ENCODE assay signal across 1 cellular context in the genomic region with DNA sequence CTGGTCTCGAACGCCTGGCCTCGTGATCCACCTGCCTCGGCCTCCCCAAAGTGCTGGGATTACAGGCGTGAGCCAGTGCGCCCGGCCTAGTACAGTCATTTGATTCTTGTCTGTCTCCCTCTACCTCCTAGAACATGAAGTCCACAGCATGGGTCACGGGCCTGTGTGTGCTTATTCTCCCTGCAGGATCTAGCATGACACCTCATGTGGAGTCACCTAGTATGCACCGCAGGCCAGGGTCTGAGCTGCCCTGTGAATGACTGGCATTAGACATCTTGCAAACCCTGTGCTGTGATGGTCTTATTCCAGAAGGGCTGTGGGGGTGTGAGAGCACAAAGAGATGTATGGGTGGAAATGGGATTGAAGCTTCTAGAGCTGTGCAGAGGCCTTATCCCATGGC.
TF ChIP-seq lines count a peak whose summit lies in the region.

No MANE protein-coding gene starts in this region.

TF ChIP-seq in GM23338, 12 proteins besides CTCF, POLR2A, EP300 and RAD21 (continued from another document):
- TF ChIP-seq, protein P1, sequence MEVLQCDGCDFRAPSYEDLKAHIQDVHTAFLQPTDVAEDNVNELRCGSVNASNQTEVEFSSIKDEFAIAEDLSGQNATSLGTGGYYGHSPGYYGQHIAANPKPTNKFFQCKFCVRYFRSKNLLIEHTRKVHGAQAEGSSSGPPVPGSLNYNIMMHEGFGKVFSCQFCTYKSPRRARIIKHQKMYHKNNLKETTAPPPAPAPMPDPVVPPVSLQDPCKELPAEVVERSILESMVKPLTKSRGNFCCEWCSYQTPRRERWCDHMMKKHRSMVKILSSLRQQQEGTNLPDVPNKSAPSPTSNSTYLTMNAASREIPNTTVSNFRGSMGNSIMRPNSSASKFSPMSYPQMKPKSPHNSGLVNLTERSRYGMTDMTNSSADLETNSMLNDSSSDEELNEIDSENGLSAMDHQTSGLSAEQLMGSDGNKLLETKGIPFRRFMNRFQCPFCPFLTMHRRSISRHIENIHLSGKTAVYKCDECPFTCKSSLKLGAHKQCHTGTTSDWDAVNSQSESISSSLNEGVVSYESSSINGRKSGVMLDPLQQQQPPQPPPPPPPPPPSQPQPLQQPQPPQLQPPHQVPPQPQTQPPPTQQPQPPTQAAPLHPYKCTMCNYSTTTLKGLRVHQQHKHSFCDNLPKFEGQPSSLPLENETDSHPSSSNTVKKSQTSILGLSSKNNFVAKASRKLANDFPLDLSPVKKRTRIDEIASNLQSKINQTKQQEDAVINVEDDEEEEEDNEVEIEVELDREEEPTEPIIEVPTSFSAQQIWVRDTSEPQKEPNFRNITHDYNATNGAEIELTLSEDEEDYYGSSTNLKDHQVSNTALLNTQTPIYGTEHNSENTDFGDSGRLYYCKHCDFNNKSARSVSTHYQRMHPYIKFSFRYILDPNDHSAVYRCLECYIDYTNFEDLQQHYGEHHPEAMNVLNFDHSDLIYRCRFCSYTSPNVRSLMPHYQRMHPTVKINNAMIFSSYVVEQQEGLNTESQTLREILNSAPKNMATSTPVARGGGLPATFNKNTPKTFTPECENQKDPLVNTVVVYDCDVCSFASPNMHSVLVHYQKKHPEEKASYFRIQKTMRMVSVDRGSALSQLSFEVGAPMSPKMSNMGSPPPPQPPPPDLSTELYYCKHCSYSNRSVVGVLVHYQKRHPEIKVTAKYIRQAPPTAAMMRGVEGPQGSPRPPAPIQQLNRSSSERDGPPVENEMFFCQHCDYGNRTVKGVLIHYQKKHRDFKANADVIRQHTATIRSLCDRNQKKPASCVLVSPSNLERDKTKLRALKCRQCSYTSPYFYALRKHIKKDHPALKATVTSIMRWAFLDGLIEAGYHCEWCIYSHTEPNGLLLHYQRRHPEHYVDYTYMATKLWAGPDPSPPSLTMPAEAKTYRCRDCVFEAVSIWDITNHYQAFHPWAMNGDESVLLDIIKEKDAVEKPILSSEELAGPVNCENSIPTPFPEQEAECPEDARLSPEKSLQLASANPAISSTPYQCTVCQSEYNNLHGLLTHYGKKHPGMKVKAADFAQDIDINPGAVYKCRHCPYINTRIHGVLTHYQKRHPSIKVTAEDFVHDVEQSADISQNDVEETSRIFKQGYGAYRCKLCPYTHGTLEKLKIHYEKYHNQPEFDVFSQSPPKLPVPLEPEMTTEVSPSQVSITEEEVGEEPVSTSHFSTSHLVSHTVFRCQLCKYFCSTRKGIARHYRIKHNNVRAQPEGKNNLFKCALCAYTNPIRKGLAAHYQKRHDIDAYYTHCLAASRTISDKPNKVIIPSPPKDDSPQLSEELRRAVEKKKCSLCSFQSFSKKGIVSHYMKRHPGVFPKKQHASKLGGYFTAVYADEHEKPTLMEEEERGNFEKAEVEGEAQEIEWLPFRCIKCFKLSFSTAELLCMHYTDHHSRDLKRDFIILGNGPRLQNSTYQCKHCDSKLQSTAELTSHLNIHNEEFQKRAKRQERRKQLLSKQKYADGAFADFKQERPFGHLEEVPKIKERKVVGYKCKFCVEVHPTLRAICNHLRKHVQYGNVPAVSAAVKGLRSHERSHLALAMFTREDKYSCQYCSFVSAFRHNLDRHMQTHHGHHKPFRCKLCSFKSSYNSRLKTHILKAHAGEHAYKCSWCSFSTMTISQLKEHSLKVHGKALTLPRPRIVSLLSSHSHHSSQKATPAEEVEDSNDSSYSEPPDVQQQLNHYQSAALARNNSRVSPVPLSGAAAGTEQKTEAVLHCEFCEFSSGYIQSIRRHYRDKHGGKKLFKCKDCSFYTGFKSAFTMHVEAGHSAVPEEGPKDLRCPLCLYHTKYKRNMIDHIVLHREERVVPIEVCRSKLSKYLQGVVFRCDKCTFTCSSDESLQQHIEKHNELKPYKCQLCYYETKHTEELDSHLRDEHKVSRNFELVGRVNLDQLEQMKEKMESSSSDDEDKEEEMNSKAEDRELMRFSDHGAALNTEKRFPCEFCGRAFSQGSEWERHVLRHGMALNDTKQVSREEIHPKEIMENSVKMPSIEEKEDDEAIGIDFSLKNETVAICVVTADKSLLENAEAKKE (CRISPR knock-in tag; IDR thresholded peaks at IDR 0.05) = no peak
- TF ChIP-seq CREB1 (CRISPR knock-in tag; IDR thresholded peaks at IDR 0.05; ENCODE audit: low read depth) = no peak
- TF ChIP-seq, protein P2, sequence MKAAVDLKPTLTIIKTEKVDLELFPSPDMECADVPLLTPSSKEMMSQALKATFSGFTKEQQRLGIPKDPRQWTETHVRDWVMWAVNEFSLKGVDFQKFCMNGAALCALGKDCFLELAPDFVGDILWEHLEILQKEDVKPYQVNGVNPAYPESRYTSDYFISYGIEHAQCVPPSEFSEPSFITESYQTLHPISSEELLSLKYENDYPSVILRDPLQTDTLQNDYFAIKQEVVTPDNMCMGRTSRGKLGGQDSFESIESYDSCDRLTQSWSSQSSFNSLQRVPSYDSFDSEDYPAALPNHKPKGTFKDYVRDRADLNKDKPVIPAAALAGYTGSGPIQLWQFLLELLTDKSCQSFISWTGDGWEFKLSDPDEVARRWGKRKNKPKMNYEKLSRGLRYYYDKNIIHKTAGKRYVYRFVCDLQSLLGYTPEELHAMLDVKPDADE (IDR thresholded peaks at IDR 0.05) = no peak
- TF ChIP-seq, protein P3, sequence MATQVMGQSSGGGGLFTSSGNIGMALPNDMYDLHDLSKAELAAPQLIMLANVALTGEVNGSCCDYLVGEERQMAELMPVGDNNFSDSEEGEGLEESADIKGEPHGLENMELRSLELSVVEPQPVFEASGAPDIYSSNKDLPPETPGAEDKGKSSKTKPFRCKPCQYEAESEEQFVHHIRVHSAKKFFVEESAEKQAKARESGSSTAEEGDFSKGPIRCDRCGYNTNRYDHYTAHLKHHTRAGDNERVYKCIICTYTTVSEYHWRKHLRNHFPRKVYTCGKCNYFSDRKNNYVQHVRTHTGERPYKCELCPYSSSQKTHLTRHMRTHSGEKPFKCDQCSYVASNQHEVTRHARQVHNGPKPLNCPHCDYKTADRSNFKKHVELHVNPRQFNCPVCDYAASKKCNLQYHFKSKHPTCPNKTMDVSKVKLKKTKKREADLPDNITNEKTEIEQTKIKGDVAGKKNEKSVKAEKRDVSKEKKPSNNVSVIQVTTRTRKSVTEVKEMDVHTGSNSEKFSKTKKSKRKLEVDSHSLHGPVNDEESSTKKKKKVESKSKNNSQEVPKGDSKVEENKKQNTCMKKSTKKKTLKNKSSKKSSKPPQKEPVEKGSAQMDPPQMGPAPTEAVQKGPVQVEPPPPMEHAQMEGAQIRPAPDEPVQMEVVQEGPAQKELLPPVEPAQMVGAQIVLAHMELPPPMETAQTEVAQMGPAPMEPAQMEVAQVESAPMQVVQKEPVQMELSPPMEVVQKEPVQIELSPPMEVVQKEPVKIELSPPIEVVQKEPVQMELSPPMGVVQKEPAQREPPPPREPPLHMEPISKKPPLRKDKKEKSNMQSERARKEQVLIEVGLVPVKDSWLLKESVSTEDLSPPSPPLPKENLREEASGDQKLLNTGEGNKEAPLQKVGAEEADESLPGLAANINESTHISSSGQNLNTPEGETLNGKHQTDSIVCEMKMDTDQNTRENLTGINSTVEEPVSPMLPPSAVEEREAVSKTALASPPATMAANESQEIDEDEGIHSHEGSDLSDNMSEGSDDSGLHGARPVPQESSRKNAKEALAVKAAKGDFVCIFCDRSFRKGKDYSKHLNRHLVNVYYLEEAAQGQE (IDR thresholded peaks at IDR 0.05; ENCODE audit: unreplicated experiment) = no peak
- TF ChIP-seq EZH2 (IDR thresholded peaks at IDR 0.05; ENCODE audit: low read depth, unreplicated experiment) = no peak
- no peak for TF ChIP-seq NANOG (IDR thresholded peaks at IDR 0.05; ENCODE audit: borderline replicate concordance)
TF ChIP-seq in GM23338: peak in this region for 0.
